10 cellular contexts compared by ENCODE assay signal in genomic region chr3:14803101-14803980, GRCh38. TPM values are rescaled to one million over a fixed set of nuclear protein-coding genes. Genes with fewer than 3 reads are reported as not detected.
DNase-seq lines count a peak whose midpoint lies in the region; ATAC-seq and TF ChIP-seq lines count a peak whose summit lies in the region.
"Had no signal": no experiment of that assay in that cellular context is flagged by ENCODE, and none has a peak within 500 bp of the region (broad histone marks: within the 10 kb centered on the region; RNA-seq: fewer than 3 reads in every experiment).

No MANE protein-coding gene starts in this region.

- TF ChIP-seq CTCF in coronary artery (IDR thresholded peaks at IDR 0.05) = no peak
- no peak for TF ChIP-seq CTCF in lower lobe of right lung (IDR thresholded peaks at IDR 0.05)
- no peak for TF ChIP-seq CTCF in foreskin keratinocyte (conservative IDR thresholded peaks at IDR 0.05)
- no peak for TF ChIP-seq CTCF in GM10266 (IDR thresholded peaks at IDR 0.05; ENCODE audit: control insufficient read depth, insufficient read depth, low read depth, missing control alignments)

- H3K27ac ChIP-seq in coronary artery (peak overlapping the region in 1 of 2 donors; percentile 63), lower lobe of right lung (peak overlapping the region; percentile 81), foreskin keratinocyte (no peak overlapping the region)

- H3K27me3 ChIP-seq in H7 (ENCODE audit: control insufficient read depth, insufficient read depth, low read length) (peaks cover 2% of the 10 kb centered on the region), lower lobe of right lung (ENCODE audit: low read depth) (no peaks in the 10 kb centered on the region), foreskin keratinocyte (peaks cover 46% of the 10 kb centered on the region)

- no peaks in the 10 kb centered on the region for H3K9me3 ChIP-seq in lower lobe of right lung

- DNase-seq in A172 (ENCODE audit: low spot score) (peak; percentile 49), H7 (peak; percentile 72), coronary artery (ENCODE audit: low spot score) (peak; percentile 63), lower lobe of right lung (no peak), foreskin keratinocyte (no peak), GM10266 (ENCODE audit: extremely low spot score) (no peak), T-helper 9 cell (no peak), NCI-H2227 treated with DMSO at 0.1 percent for 48 hours (lab: John Stamatoyannopoulos, UW) (no peak)
- DNase-seq: CD4-positive, alpha-beta memory T cell; NCI-H82 had no signal

- ATAC-seq in lower lobe of right lung = peak in 1 of 2 donors; percentile 25
- ATAC-seq in foreskin keratinocyte = no peak

- H3K4me1 ChIP-seq in lower lobe of right lung (peaks cover 39% of the 10 kb centered on the region), foreskin keratinocyte (no peaks in the 10 kb centered on the region)

- intact Hi-C loops in lower lobe of right lung (cut with DNase I) = no loop called here

- H3K36me3 ChIP-seq in H7 (replicated peaks; ENCODE audit: control insufficient read depth, insufficient read depth, low read length) = no peaks in the 10 kb centered on the region
- H3K36me3 ChIP-seq in lower lobe of right lung = no peaks in the 10 kb centered on the region

- H3K4me3 ChIP-seq in H7 (ENCODE audit: insufficient read depth, low read depth, low read length) = no peak overlapping the region
- no peak overlapping the region for H3K4me3 ChIP-seq in coronary artery
- H3K4me3 ChIP-seq in lower lobe of right lung = no peak overlapping the region

RNA-seq across cellular contexts. Expression of gene FGD5, which starts 15.4 kb away (rescaled TPM):
- total RNA-seq in A172 (2014; rRNA removed; shearing (Covaris generic)) = not detected in 2 replicates
- total RNA-seq in H7 (2014; rRNA removed; shearing (Covaris generic)) = 19.8 and 25.8 TPM in 2 replicates
- total RNA-seq in lower lobe of right lung (85.0 TPM), foreskin keratinocyte (not detected in 2 replicates)
- not detected in 2 replicates for polyA plus RNA-seq in foreskin keratinocyte
- polyA plus RNA-seq: CD4-positive, alpha-beta memory T cell had no signal

Comparison
In these comparisons a context has a peak if more than half of its experiments do, and no peak if none do; other contexts are left out.
1. DNase-seq: peak in A172 (single experiment), H7 (single experiment) and coronary artery (single experiment); none in lower lobe of right lung (single experiment), foreskin keratinocyte (0 of 2), GM10266 (single experiment), T-helper 9 cell (single experiment) and NCI-H2227 treated with DMSO at 0.1 percent for 48 hours (single experiment).
2. RNA of gene FGD5, which starts 15.4 kb away (total RNA-seq): 85.0 TPM in lower lobe of right lung (single experiment) and 19.8 to 25.8 TPM in H7; not detected in A172 and not detected in foreskin keratinocyte; every median in the first group is over 10 times any median in the second.